ENCODE assay signal across 1 cellular context in the genomic region with DNA sequence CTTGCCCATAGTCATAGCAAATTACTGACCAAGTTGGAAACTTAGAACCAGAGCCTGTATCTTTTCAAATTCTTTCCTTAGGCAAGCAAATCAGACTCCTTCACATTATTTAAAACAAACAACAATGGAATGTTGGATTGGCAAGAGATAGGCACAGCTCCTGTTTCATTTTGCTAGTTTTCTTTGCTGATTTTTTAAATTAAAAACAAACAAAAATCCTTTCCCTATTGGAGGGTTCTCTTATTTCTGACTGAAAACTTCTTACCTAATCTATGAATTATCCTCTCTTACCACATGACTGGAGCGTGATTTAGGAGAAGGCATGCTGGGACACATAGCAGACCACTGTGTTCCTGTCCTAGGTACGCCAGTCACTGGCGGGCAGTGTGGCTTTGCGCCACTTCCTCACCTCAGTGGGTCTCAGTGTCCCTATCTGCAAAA.
TF ChIP-seq lines count a peak whose summit lies in the region.

No MANE protein-coding gene starts in this region.

TF ChIP-seq in IMR-90, 13 proteins besides CTCF, POLR2A, EP300 and RAD21:
- no peak for TF ChIP-seq SMC3 (IDR thresholded peaks at IDR 0.05; ENCODE audit: low read depth, low read length)
- TF ChIP-seq, protein P1, sequence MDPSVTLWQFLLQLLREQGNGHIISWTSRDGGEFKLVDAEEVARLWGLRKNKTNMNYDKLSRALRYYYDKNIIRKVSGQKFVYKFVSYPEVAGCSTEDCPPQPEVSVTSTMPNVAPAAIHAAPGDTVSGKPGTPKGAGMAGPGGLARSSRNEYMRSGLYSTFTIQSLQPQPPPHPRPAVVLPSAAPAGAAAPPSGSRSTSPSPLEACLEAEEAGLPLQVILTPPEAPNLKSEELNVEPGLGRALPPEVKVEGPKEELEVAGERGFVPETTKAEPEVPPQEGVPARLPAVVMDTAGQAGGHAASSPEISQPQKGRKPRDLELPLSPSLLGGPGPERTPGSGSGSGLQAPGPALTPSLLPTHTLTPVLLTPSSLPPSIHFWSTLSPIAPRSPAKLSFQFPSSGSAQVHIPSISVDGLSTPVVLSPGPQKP (IDR thresholded peaks at IDR 0.05; ENCODE audit: borderline replicate concordance, low read depth, low read length) = no peak
- TF ChIP-seq RFX5 (IDR thresholded peaks at IDR 0.05; ENCODE audit: low read depth, low read length) = no peak
- no peak for TF ChIP-seq MXI1 (IDR thresholded peaks at IDR 0.05; ENCODE audit: borderline replicate concordance, low read depth, low read length)
- TF ChIP-seq CHD1 (IDR thresholded peaks at IDR 0.05; ENCODE audit: low read depth, low read length) = no peak
- no peak for TF ChIP-seq MAZ (IDR thresholded peaks at IDR 0.05; ENCODE audit: borderline replicate concordance, low read depth, low read length)
- no peak for TF ChIP-seq CEBPB (IDR thresholded peaks at IDR 0.05; ENCODE audit: low read depth, low read length)
- TF ChIP-seq FOS (IDR thresholded peaks at IDR 0.05; ENCODE audit: low read depth, low read length) = no peak
- TF ChIP-seq, protein P2, sequence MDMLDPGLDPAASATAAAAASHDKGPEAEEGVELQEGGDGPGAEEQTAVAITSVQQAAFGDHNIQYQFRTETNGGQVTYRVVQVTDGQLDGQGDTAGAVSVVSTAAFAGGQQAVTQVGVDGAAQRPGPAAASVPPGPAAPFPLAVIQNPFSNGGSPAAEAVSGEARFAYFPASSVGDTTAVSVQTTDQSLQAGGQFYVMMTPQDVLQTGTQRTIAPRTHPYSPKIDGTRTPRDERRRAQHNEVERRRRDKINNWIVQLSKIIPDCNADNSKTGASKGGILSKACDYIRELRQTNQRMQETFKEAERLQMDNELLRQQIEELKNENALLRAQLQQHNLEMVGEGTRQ (IDR thresholded peaks at IDR 0.05; ENCODE audit: low read depth, low read length) = no peak
- TF ChIP-seq NFE2L2 (IDR thresholded peaks at IDR 0.05; ENCODE audit: low read depth, low read length) = no peak
- TF ChIP-seq MAFK (IDR thresholded peaks at IDR 0.05; ENCODE audit: low read depth, low read length) = no peak
- no peak for TF ChIP-seq RCOR1 (IDR thresholded peaks at IDR 0.05; ENCODE audit: insufficient replicate concordance, low read length)
